In genomic region chr12:28620281-28620680, GRCh38 we compare ENCODE assay signal across 22 cellular contexts.
"Had no signal": no experiment of that assay in that cellular context is flagged by ENCODE, and none has a peak within 500 bp of the region (broad histone marks: within the 10 kb centered on the region; RNA-seq: fewer than 3 reads in every experiment).

No MANE protein-coding gene starts in this region.

- H3K36me3 ChIP-seq: MG63, SJSA1 had no signal

- H3K4me3 ChIP-seq: MG63, SJSA1 had no signal

- H3K27ac ChIP-seq: SJSA1 had no signal

- H3K27me3 ChIP-seq: MG63, SJSA1 had no signal

- DNase-seq: activated B cell treated with CpG ODN at 0.5 μM for 24 hours; activated CD4-positive, alpha-beta memory T cell treated with anti-CD3 and anti-CD28 coated beads for 36 hours; activated CD4-positive, alpha-beta T cell treated with anti-CD3 and anti-CD28 coated beads for 1 hour; activated CD4-positive, alpha-beta T cell treated with anti-CD3 and anti-CD28 coated beads, Interleukin-2, amount 10 ng/mL, durations not matched to agents 24 days and 14 days; activated CD8-positive, alpha-beta memory T cell treated with anti-CD3 and anti-CD28 coated beads for 24 hours; activated gamma-delta T cell; activated naive CD4-positive, alpha-beta T cell treated with anti-CD3 and anti-CD28 coated beads for 36 hours; activated T-cell treated with anti-CD3 and anti-CD28 coated beads, Interleukin-2, amount 50 U/mL, for 4 hours; amygdala; cortex of kidney; MG63; MV-4-11; NCI-H1930; NCI-H2107; NCI-H446; NCI-H748 treated with DMSO at 0.1 percent for 48 hours; PC-3; SHP77; T-cell; T-helper 2 cell; T1000 had no signal

- H3K9me3 ChIP-seq: SJSA1 had no signal

- ATAC-seq: activated T-cell treated with anti-CD3 and anti-CD28 coated beads, Interleukin-2, amount 50 U/mL, for 4 hours; PC-3; T-cell had no signal
